In the genomic region with DNA sequence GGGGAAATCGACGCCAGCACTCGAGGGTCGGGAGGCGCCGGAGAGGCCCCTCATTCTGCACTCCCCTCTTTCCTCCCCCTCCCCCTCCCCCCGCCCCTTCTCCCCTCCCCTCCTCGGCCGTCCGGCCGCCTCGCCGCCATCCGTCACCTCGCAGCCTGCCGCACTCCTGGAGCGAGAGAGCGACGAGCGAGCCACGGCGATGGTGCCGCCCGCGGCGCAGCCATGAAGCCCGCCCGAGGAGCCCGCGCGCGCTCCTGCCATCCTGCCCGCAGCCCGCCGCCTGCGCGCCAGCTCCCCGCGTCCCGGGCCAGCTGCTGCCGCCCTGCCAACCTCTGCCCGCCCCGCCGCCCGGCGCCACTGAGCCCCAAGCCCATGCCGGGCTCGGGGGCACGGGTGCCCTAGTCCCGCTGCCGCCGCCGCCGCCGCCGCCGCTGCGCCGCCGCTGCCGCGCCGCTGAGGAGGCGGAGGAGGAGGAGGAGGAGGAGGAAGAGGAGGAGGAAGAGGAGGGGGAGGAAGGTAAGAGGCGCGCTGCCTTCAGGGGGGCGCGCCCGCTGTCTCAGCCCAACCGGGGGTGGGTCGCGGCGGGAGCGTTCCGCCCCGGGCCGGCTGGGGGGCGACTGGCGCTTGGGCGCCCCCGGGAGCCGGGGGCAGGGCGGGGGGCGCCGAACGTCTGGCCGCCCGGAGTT, we compare ENCODE assay signal across 8 cellular contexts. TPM values are rescaled to one million over a fixed set of nuclear protein-coding genes. Genes with fewer than 3 reads are reported as not detected.
DNase-seq lines count a peak whose midpoint lies in the region; ATAC-seq and TF ChIP-seq lines count a peak whose summit lies in the region.

A gene (plus strand): TSS at position 163 of the 686 bp plus-strand sequence. CDS start 76,937 bp downstream, outside the sequence.

- no peak for DNase-seq in Caco-2
- peak; percentile 11 for DNase-seq in NAMALWA (ENCODE audit: low spot score)
- DNase-seq in endodermal cell, result peak; percentile 71
- DNase-seq in osteoblast (ENCODE audit: insufficient read length, low spot score, missing footprints), result peak; percentile 76
- DNase-seq in activated CD4-positive, CD25-positive, alpha-beta regulatory T cell treated with anti-CD3 and anti-CD28 coated beads, Interleukin-2, amount 50 U/mL, for 72 hours, result no peak

- H3K36me3 ChIP-seq in Caco-2 (ENCODE audit: control insufficient read depth, insufficient read depth, low read length) (no peaks in the 10 kb centered on the region), endodermal cell (ENCODE audit: control insufficient read depth, insufficient read depth, low read length) (no peaks in the 10 kb centered on the region), osteoblast (ENCODE audit: insufficient read depth, low read length) (no peaks in the 10 kb centered on the region)

- H3K4me2 ChIP-seq in osteoblast (ENCODE audit: insufficient read depth, low read length), result peak within 1 kb of the TSS; percentile 43

- TF ChIP-seq CTCF in Caco-2 (IDR thresholded peaks at IDR 0.05; ENCODE audit: insufficient read depth in 1 of 2, low read depth in 1 of 2, low read length in 1 of 2, severe bottlenecking in 1 of 2, unreplicated experiment in 1 of 2) (no peak), endodermal cell (conservative IDR thresholded peaks at IDR 0.05) (no peak), osteoblast (IDR thresholded peaks at IDR 0.05; ENCODE audit: extremely low read depth, low read depth, low read length) (no peak)

- no peaks in the 10 kb centered on the region for H3K79me2 ChIP-seq in osteoblast (ENCODE audit: insufficient read depth, low read length)

- no peak within 1 kb of the TSS for H3K27ac Mint-ChIP-seq in Caco-2 (ENCODE audit: unreplicated experiment)
- H3K27ac Mint-ChIP-seq in endodermal cell, result no peak within 1 kb of the TSS

- H3K27ac ChIP-seq in endodermal cell (ENCODE audit: low read depth, low read length), result no peak within 1 kb of the TSS
- no peak within 1 kb of the TSS for H3K27ac ChIP-seq in osteoblast (ENCODE audit: low read depth, low read length)

- no peak within 1 kb of the TSS for H3K9ac ChIP-seq in endodermal cell (ENCODE audit: extremely low read depth, low read length, poor library complexity, severe bottlenecking)

- H3K9me3 ChIP-seq in Caco-2 (no peaks in the 10 kb centered on the region), endodermal cell (ENCODE audit: control insufficient read depth, low read length) (no peaks in the 10 kb centered on the region), osteoblast (ENCODE audit: low read depth, low read length) (no peaks in the 10 kb centered on the region)

- H3K36me3 Mint-ChIP-seq in Caco-2 (ENCODE audit: insufficient read depth, unreplicated experiment) (no peaks in the 10 kb centered on the region), endodermal cell (ENCODE audit: low read depth) (no peaks in the 10 kb centered on the region)

- no peaks in the 10 kb centered on the region for H4K20me1 ChIP-seq in osteoblast (ENCODE audit: insufficient read depth, low read length)

- H3K4me3 ChIP-seq in Caco-2 (ENCODE audit: low read depth, low read length) (peak within 1 kb of the TSS; percentile 8; the same call in 1 of the 2 replicates), endodermal cell (ENCODE audit: low read length) (peak within 1 kb of the TSS; percentile 72), osteoblast (ENCODE audit: insufficient read depth, low read length) (no peak within 1 kb of the TSS)

- H3K9me3 Mint-ChIP-seq in Caco-2 (ENCODE audit: unreplicated experiment) (no peaks in the 10 kb centered on the region), endodermal cell (peaks cover 53% of the 10 kb centered on the region)

- H3K27me3 Mint-ChIP-seq in Caco-2 (ENCODE audit: insufficient read depth, unreplicated experiment) (peaks cover 21% of the 10 kb centered on the region), endodermal cell (ENCODE audit: insufficient read depth) (peaks cover 42% of the 10 kb centered on the region)

- POLR2A ChIA-PET in Caco-2 (lab: Charles Lee), result no interaction called here

- ATAC-seq in GM18520 (IDR thresholded peaks at IDR 0.05; ENCODE audit: unreplicated experiment) (no peak), HG02642 (IDR thresholded peaks at IDR 0.05; ENCODE audit: poor library complexity, unreplicated experiment) (no peak), HG03108 (IDR thresholded peaks at IDR 0.05; ENCODE audit: unreplicated experiment) (no peak)

- no peak within 1 kb of the TSS for H2AFZ ChIP-seq in osteoblast (ENCODE audit: low read length)

- CTCF ChIA-PET in Caco-2 (lab: Charles Lee), result no interaction called here

- H3K4me1 Mint-ChIP-seq in Caco-2 (ENCODE audit: low read depth, unreplicated experiment) (no peaks in the 10 kb centered on the region), endodermal cell (peaks cover 21% of the 10 kb centered on the region)

- H3K27me3 ChIP-seq in Caco-2 (replicated peaks; ENCODE audit: control insufficient read depth, insufficient read depth, low read length), result no peaks in the 10 kb centered on the region
- H3K27me3 ChIP-seq in endodermal cell (ENCODE audit: control insufficient read depth, insufficient read depth, low read length, poor library complexity, severe bottlenecking), result peaks cover 91% of the 10 kb centered on the region
- H3K27me3 ChIP-seq in osteoblast (ENCODE audit: insufficient read depth, low read length), result peaks cover 78% of the 10 kb centered on the region

- H3K4me3 Mint-ChIP-seq in Caco-2 (ENCODE audit: unreplicated experiment) (peak within 1 kb of the TSS; percentile 74), endodermal cell (peak within 1 kb of the TSS; percentile 62)

- 0% methylated on average over 72 of the region's 88 CpGs; no CpG with 5 or more reads in 1 of the 2 experiments for WGBS in endodermal cell (ENCODE audit: insufficient coverage in 1 of 2, insufficient read length in 1 of 2), 2 experiments

- H3K4me1 ChIP-seq in Caco-2, result no peaks in the 10 kb centered on the region
- H3K4me1 ChIP-seq in endodermal cell (ENCODE audit: control insufficient read depth, insufficient read depth, low read length), result no peaks in the 10 kb centered on the region
- no peaks in the 10 kb centered on the region for H3K4me1 ChIP-seq in osteoblast (ENCODE audit: insufficient read depth, low read length)

- BruUV-seq in Caco-2 (replicated peaks; lab: Mats Ljungman, UMichigan), result no TSS peak

- intact Hi-C loops in Caco-2 (cut with micrococcal nuclease; ENCODE audit: unreplicated experiment), result loop anchor here (10.0 kb wide), 1 partner anchor 345 kb away; no protein-coding TSS in a partner anchor

RNA-seq across cellular contexts. Expression of the gene that starts here (rescaled TPM):
- 0.05 TPM in 1 of 2 replicates, not detected in the other for total RNA-seq in Caco-2 (2022)
- under 1 TPM in 1 of 2 donors, not detected in 1; 0.24 TPM for total RNA-seq in endodermal cell
- 2.5 TPM for polyA plus RNA-seq in endodermal cell (2013, experiment 1 of 2)
- polyA plus RNA-seq in endodermal cell (2013, experiment 2 of 2), result 2.2 TPM
- under 0.01 TPM in 2 replicates for total RNA-seq in osteoblast

Comparison
In these comparisons a context has a peak if more than half of its experiments do, and no peak if none do; other contexts are left out.
1. Peak in DNase-seq and H3K4me2 ChIP-seq in osteoblast; RNA of the gene not detected or under 1 TPM.
2. DNase-seq: peak in NAMALWA (single experiment) and endodermal cell (single experiment); none in Caco-2 (0 of 2) and activated CD4-positive, CD25-positive, alpha-beta regulatory T cell treated with anti-CD3 and anti-CD28 coated beads, Interleukin-2, amount 50 U/mL, for 72 hours (single experiment).